1 cellular context compared by ENCODE assay signal in the genomic region with DNA sequence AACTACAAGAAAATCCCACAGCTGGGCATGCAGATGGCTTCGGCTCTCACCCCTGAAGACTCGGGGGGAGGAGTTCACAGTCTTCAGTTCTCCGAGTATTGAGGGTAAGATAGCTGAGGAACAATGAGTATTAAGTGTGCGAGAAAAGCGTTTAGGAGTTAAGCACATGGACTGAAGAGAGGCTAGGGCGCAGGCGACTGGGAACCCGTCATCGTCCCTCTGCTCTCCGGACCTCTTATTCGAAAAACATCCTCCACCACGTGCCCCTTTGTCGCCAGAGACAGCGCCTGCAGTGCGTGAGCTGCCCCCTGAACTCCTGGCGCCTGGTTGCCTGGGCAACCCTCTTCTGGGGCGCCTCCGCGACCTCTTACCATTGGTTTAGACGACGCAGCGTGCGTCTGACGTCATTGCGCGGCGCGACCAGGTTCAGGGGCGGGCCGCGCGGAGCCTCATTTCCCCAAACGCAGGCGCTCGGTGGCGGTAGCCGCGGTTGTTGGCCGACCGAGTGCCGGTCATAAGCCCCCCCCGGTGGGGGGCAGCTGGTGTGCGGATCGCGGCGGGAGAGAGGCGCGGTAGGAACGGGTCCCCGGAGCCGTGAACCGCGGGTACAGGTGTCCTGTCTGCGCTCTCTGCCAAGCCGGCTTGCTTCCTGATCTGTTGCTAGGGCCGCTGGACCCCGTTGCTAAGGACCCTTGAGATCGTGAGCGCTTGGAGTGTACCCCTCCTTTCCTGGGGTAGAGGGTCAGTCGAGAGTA.
A peak's percentile ranks its signal among the peaks of the same experiment; 100 is the strongest.
TF ChIP-seq lines count a peak whose summit lies in the region.

Gene PACRGL, plus strand, starts transcription at position 452 of the 755 bp plus-strand sequence. CDS start 4,024 bp downstream, outside the sequence.

TF ChIP-seq in K562, 482 proteins besides CTCF, POLR2A, EP300 and RAD21 (continued from another document and continues in another):
- TF ChIP-seq, protein P1, sequence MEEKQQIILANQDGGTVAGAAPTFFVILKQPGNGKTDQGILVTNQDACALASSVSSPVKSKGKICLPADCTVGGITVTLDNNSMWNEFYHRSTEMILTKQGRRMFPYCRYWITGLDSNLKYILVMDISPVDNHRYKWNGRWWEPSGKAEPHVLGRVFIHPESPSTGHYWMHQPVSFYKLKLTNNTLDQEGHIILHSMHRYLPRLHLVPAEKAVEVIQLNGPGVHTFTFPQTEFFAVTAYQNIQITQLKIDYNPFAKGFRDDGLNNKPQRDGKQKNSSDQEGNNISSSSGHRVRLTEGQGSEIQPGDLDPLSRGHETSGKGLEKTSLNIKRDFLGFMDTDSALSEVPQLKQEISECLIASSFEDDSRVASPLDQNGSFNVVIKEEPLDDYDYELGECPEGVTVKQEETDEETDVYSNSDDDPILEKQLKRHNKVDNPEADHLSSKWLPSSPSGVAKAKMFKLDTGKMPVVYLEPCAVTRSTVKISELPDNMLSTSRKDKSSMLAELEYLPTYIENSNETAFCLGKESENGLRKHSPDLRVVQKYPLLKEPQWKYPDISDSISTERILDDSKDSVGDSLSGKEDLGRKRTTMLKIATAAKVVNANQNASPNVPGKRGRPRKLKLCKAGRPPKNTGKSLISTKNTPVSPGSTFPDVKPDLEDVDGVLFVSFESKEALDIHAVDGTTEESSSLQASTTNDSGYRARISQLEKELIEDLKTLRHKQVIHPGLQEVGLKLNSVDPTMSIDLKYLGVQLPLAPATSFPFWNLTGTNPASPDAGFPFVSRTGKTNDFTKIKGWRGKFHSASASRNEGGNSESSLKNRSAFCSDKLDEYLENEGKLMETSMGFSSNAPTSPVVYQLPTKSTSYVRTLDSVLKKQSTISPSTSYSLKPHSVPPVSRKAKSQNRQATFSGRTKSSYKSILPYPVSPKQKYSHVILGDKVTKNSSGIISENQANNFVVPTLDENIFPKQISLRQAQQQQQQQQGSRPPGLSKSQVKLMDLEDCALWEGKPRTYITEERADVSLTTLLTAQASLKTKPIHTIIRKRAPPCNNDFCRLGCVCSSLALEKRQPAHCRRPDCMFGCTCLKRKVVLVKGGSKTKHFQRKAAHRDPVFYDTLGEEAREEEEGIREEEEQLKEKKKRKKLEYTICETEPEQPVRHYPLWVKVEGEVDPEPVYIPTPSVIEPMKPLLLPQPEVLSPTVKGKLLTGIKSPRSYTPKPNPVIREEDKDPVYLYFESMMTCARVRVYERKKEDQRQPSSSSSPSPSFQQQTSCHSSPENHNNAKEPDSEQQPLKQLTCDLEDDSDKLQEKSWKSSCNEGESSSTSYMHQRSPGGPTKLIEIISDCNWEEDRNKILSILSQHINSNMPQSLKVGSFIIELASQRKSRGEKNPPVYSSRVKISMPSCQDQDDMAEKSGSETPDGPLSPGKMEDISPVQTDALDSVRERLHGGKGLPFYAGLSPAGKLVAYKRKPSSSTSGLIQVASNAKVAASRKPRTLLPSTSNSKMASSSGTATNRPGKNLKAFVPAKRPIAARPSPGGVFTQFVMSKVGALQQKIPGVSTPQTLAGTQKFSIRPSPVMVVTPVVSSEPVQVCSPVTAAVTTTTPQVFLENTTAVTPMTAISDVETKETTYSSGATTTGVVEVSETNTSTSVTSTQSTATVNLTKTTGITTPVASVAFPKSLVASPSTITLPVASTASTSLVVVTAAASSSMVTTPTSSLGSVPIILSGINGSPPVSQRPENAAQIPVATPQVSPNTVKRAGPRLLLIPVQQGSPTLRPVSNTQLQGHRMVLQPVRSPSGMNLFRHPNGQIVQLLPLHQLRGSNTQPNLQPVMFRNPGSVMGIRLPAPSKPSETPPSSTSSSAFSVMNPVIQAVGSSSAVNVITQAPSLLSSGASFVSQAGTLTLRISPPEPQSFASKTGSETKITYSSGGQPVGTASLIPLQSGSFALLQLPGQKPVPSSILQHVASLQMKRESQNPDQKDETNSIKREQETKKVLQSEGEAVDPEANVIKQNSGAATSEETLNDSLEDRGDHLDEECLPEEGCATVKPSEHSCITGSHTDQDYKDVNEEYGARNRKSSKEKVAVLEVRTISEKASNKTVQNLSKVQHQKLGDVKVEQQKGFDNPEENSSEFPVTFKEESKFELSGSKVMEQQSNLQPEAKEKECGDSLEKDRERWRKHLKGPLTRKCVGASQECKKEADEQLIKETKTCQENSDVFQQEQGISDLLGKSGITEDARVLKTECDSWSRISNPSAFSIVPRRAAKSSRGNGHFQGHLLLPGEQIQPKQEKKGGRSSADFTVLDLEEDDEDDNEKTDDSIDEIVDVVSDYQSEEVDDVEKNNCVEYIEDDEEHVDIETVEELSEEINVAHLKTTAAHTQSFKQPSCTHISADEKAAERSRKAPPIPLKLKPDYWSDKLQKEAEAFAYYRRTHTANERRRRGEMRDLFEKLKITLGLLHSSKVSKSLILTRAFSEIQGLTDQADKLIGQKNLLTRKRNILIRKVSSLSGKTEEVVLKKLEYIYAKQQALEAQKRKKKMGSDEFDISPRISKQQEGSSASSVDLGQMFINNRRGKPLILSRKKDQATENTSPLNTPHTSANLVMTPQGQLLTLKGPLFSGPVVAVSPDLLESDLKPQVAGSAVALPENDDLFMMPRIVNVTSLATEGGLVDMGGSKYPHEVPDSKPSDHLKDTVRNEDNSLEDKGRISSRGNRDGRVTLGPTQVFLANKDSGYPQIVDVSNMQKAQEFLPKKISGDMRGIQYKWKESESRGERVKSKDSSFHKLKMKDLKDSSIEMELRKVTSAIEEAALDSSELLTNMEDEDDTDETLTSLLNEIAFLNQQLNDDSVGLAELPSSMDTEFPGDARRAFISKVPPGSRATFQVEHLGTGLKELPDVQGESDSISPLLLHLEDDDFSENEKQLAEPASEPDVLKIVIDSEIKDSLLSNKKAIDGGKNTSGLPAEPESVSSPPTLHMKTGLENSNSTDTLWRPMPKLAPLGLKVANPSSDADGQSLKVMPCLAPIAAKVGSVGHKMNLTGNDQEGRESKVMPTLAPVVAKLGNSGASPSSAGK (IDR thresholded peaks at IDR 0.05) = peak; percentile 92
- TF ChIP-seq PHF21A (IDR thresholded peaks at IDR 0.05; ENCODE audit: borderline replicate concordance, low read depth) = no peak
- TF ChIP-seq ZNF347 (CRISPR knock-in tag; IDR thresholded peaks at IDR 0.05; ENCODE audit: low read depth) = no peak
- TF ChIP-seq HDAC6 (IDR thresholded peaks at IDR 0.05; ENCODE audit: low read depth, low read length) = no peak
- TF ChIP-seq ZNF551 (CRISPR knock-in tag; IDR thresholded peaks at IDR 0.05) = no peak
- no peak for TF ChIP-seq MAFF (IDR thresholded peaks at IDR 0.05; ENCODE audit: low read length)
- TF ChIP-seq FOXK2 (conservative IDR thresholded peaks at IDR 0.05 in 1 of 2, IDR thresholded peaks at IDR 0.05 in 1 of 2; ENCODE audit: low read depth in 2 of 2) = peak in 1 of 2 experiments; percentile 69; a peak in 3 of 4 replicates
- TF ChIP-seq TFAM (CRISPR knock-in tag; conservative IDR thresholded peaks at IDR 0.05) = no peak
- TF ChIP-seq RBM25 (IDR thresholded peaks at IDR 0.05; ENCODE audit: low read depth, low read length, severe bottlenecking) = no peak
- TF ChIP-seq ZNF584 (CRISPR knock-in tag; IDR thresholded peaks at IDR 0.05; ENCODE audit: low read depth) = no peak
- peak; percentile 43 for TF ChIP-seq BHLHE40 (IDR thresholded peaks at IDR 0.05; ENCODE audit: low read length)
- no peak for TF ChIP-seq TAL1 (IDR thresholded peaks at IDR 0.05)
- TF ChIP-seq RCOR1 (IDR thresholded peaks at IDR 0.05; ENCODE audit: borderline replicate concordance in 1 of 2, low read depth in 2 of 2, low read length in 2 of 2) = no peak
- TF ChIP-seq SMAD4 (CRISPR knock-in tag; conservative IDR thresholded peaks at IDR 0.05) = 0 out of 2 replicates have a peak, but pooled peaks have one; percentile 29
- TF ChIP-seq TEAD2 (tag; IDR thresholded peaks at IDR 0.05) = no peak
- no peak for TF ChIP-seq RBM34 (IDR thresholded peaks at IDR 0.05; ENCODE audit: borderline replicate concordance, insufficient read depth, low read length)
- no peak for TF ChIP-seq STAT5A (IDR thresholded peaks at IDR 0.05; ENCODE audit: borderline replicate concordance, low read length)
- peak; percentile 94 for TF ChIP-seq MXI1 (IDR thresholded peaks at IDR 0.05; ENCODE audit: low read depth, low read length)
- TF ChIP-seq DPF2 (IDR thresholded peaks at IDR 0.05) = no peak
- no peak for TF ChIP-seq ZNF436 (CRISPR knock-in tag; IDR thresholded peaks at IDR 0.05)
- no peak for TF ChIP-seq ZNF395 (CRISPR knock-in tag; IDR thresholded peaks at IDR 0.05)
- TF ChIP-seq PCBP1 (IDR thresholded peaks at IDR 0.05; ENCODE audit: low read depth, low read length, poor library complexity, severe bottlenecking) = peak; percentile 42
- TF ChIP-seq POLR2G (IDR thresholded peaks at IDR 0.05; ENCODE audit: low read depth, low read length) = peak; percentile 96
- TF ChIP-seq SMARCC2 (IDR thresholded peaks at IDR 0.05; ENCODE audit: low read depth) = no peak
- TF ChIP-seq MCM7 (IDR thresholded peaks at IDR 0.05) = no peak
- TF ChIP-seq, protein P2, sequence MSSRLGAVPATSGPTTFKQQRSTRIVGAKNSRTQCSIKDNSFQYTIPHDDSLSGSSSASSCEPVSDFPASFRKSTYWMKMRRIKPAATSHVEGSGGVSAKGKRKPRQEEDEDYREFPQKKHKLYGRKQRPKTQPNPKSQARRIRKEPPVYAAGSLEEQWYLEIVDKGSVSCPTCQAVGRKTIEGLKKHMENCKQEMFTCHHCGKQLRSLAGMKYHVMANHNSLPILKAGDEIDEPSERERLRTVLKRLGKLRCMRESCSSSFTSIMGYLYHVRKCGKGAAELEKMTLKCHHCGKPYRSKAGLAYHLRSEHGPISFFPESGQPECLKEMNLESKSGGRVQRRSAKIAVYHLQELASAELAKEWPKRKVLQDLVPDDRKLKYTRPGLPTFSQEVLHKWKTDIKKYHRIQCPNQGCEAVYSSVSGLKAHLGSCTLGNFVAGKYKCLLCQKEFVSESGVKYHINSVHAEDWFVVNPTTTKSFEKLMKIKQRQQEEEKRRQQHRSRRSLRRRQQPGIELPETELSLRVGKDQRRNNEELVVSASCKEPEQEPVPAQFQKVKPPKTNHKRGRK (tag; IDR thresholded peaks at IDR 0.05) = no peak
- TF ChIP-seq ZNF239 (CRISPR knock-in tag; IDR thresholded peaks at IDR 0.05) = no peak
- no peak for TF ChIP-seq NCOA2 (IDR thresholded peaks at IDR 0.05; ENCODE audit: partially characterized antibody in 2 of 2)
- no peak for TF ChIP-seq ZNF668 (CRISPR knock-in tag; IDR thresholded peaks at IDR 0.05)
- no peak for TF ChIP-seq KAT2B (IDR thresholded peaks at IDR 0.05; ENCODE audit: low read depth, low read length)
- TF ChIP-seq ZNF592 (IDR thresholded peaks at IDR 0.05) = peak; percentile 39; the same call in 1 of the 2 replicates
- no peak for TF ChIP-seq ESRRB (CRISPR knock-in tag; IDR thresholded peaks at IDR 0.05; ENCODE audit: borderline replicate concordance)
- no peak for TF ChIP-seq ARNT (IDR thresholded peaks at IDR 0.05)
- peak; percentile 93 for TF ChIP-seq CXXC5 (CRISPR knock-in tag; IDR thresholded peaks at IDR 0.05)
